Comparison of ENCODE assay signal across 8 cellular contexts in the genomic region with DNA sequence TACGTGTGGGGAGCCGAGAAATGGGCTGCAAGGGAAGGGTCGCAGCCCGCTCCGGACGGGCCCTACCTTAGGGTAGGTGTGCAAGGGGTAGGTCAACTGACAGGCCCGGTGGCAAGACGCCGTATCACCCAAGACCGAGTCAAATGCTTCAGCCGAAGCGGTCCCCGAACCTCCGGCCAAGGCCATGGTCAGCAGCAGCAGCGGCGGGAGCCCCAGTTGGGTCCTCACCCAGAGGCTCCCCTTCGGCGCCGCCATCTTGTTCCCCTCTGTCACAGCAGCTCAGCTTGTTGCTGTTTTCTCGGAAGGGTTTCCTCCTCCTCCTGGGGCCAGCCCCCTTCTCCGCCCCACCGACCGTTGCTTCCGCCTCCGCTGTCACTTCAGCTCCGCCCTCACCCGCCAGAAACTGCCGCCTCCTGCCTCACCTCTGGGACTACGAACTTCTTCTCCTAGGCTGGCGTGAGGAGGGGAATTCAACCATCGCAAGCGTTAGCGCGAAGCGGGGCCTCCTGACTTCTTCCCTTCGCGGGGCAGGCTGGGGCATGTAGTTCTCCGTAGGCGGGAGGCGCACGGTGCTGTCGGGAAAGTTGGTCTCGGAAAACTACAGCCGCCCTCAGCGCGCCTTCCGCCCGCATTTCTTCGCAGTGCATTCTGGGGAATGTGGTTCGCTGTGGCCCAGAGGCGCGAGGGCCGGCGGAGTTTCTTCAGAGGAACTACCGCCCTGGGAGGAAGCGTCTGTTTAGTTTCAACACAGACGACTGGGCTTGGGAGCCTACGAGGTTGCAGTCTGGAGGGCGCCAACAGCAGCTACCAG. TPM values are rescaled to one million over a fixed set of nuclear protein-coding genes. Genes with fewer than 3 reads are reported as not detected.
DNase-seq lines count a peak whose midpoint lies in the region; ATAC-seq and TF ChIP-seq lines count a peak whose summit lies in the region.

A gene (plus strand): TSS at position 675 of the 811 bp plus-strand sequence. CDS start 815 bp downstream, outside the sequence.
A gene with protein sequence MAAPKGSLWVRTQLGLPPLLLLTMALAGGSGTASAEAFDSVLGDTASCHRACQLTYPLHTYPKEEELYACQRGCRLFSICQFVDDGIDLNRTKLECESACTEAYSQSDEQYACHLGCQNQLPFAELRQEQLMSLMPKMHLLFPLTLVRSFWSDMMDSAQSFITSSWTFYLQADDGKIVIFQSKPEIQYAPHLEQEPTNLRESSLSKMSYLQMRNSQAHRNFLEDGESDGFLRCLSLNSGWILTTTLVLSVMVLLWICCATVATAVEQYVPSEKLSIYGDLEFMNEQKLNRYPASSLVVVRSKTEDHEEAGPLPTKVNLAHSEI (minus strand): TSS at position 271 of the 811 bp plus-strand sequence. CDS start 16 bp downstream, at position 255.

- H3K36me3 Mint-ChIP-seq in naive B cell: peaks cover 10 to 20% of the 10 kb centered on the region in 2 donors
- H3K36me3 Mint-ChIP-seq in stimulated activated memory B cell treated with anti-CD40 and anti-IgM and Interleukin-4, amounts not matched to agents 10 μg/mL and 1 μg/mL and 100 μg/mL, for 72 hours: peaks cover 20% of the 10 kb centered on the region

- peak within 1 kb of the TSS; percentile 99 for H3K4me3 ChIP-seq in DOHH2 (ENCODE audit: low read length)
- H3K4me3 ChIP-seq in GM23248: peak within 1 kb of the TSS; percentile 95

- H3K4me2 ChIP-seq in DOHH2 (ENCODE audit: low read length) (peak within 1 kb of the TSS; percentile 77), GM23248 (ENCODE audit: unreplicated experiment) (peak within 1 kb of the TSS; percentile 98)

- peak within 1 kb of the TSS; percentile 95 for H2AFZ ChIP-seq in GM23248

- peak within 1 kb of the TSS in 3 of 6 donors; percentile 25 to 85 (median 67) for H3K27ac Mint-ChIP-seq in naive B cell
- no peak within 1 kb of the TSS for H3K27ac Mint-ChIP-seq in stimulated activated memory B cell treated with anti-CD40 and anti-IgM and Interleukin-4, amounts not matched to agents 10 μg/mL and 1 μg/mL and 100 μg/mL, for 72 hours

- H3K9ac ChIP-seq in GM23248: peak within 1 kb of the TSS; percentile 96

- ATAC-seq in naive B cell (ENCODE audit: low read depth in 2 of 2): peak; percentile 88
- ATAC-seq in stimulated activated memory B cell treated with anti-CD40 and anti-IgM and Interleukin-4, amounts not matched to agents 10 μg/mL and 1 μg/mL and 100 μg/mL, for 72 hours: peak; percentile 99

- peaks cover 19% of the 10 kb centered on the region for H3K4me1 ChIP-seq in DOHH2 (ENCODE audit: control insufficient read depth, low read length)
- peaks cover 22% of the 10 kb centered on the region for H3K4me1 ChIP-seq in GM23248 (ENCODE audit: insufficient read depth)

- TF ChIP-seq CTCF in DOHH2 (IDR thresholded peaks at IDR 0.05; ENCODE audit: low read depth, low read length, poor library complexity, severe bottlenecking): no peak

- H3K27me3 ChIP-seq in DOHH2 (ENCODE audit: control insufficient read depth, low read length) (no peaks in the 10 kb centered on the region), GM23248 (replicated peaks; ENCODE audit: insufficient read depth) (no peaks in the 10 kb centered on the region)

- H3K36me3 ChIP-seq in DOHH2 (ENCODE audit: control insufficient read depth, low read length): peaks cover 10% of the 10 kb centered on the region
- H3K36me3 ChIP-seq in GM23248 (ENCODE audit: low read depth): no peaks in the 10 kb centered on the region

- peaks cover 61% of the 10 kb centered on the region for H3K79me2 ChIP-seq in DOHH2 (ENCODE audit: control insufficient read depth, low read length)
- peaks cover 63% of the 10 kb centered on the region for H3K79me2 ChIP-seq in GM23248 (ENCODE audit: insufficient read depth)

- no peak within 1 kb of the TSS for H3K4me3 Mint-ChIP-seq in naive B cell
- no peak within 1 kb of the TSS for H3K4me3 Mint-ChIP-seq in stimulated activated memory B cell treated with anti-CD40 and anti-IgM and Interleukin-4, amounts not matched to agents 10 μg/mL and 1 μg/mL and 100 μg/mL, for 72 hours

- no peaks in the 10 kb centered on the region for H3K9me3 ChIP-seq in DOHH2 (ENCODE audit: control insufficient read depth, insufficient read depth, low read length)
- H3K9me3 ChIP-seq in GM23248 (ENCODE audit: low read depth): no peaks in the 10 kb centered on the region

- peaks cover 25 to 39% (median 37%) of the 10 kb centered on the region in 3 donors for H3K4me1 Mint-ChIP-seq in naive B cell
- peaks cover 28% of the 10 kb centered on the region for H3K4me1 Mint-ChIP-seq in stimulated activated memory B cell treated with anti-CD40 and anti-IgM and Interleukin-4, amounts not matched to agents 10 μg/mL and 1 μg/mL and 100 μg/mL, for 72 hours

- in situ Hi-C loops in GM23248 (cut with MboI): no loop called here

- H3K27ac ChIP-seq in DOHH2 (ENCODE audit: low read depth, low read length) (peak within 1 kb of the TSS; percentile 64), GM23248 (peak within 1 kb of the TSS; percentile 92)

- H3K9me2 ChIP-seq in DOHH2 (replicated peaks; ENCODE audit: control insufficient read depth, low read length) (no peaks in the 10 kb centered on the region), GM23248 (ENCODE audit: insufficient read depth) (no peaks in the 10 kb centered on the region)

- no peaks in the 10 kb centered on the region for H3K9me3 Mint-ChIP-seq in naive B cell
- no peaks in the 10 kb centered on the region for H3K9me3 Mint-ChIP-seq in stimulated activated memory B cell treated with anti-CD40 and anti-IgM and Interleukin-4, amounts not matched to agents 10 μg/mL and 1 μg/mL and 100 μg/mL, for 72 hours

- H3K27me3 Mint-ChIP-seq in naive B cell: no peaks in the 10 kb centered on the region
- no peaks in the 10 kb centered on the region for H3K27me3 Mint-ChIP-seq in stimulated activated memory B cell treated with anti-CD40 and anti-IgM and Interleukin-4, amounts not matched to agents 10 μg/mL and 1 μg/mL and 100 μg/mL, for 72 hours

- 0 to 1% methylated on average over 59 of the region's 59 CpGs for WGBS in GM23248 (ENCODE audit: low coverage in 1 of 2, low lambda C conversion rate in 2 of 2, missing lambda C conversion rate in 2 of 2), 2 experiments

- H4K20me1 ChIP-seq in DOHH2 (ENCODE audit: control insufficient read depth, insufficient read depth, low read depth, low read length) (no peaks in the 10 kb centered on the region), GM23248 (ENCODE audit: insufficient read depth) (0 out of 2 replicates have a peak, but pooled peaks cover 2% of the 10 kb centered on the region)

- DNase-seq in GM23248 (peak; percentile 100), Kasumi-1 (lab: John Stamatoyannopoulos, UW) (peak; percentile 99), RKO (ENCODE audit: low spot score) (peak; percentile 98), activated T-helper 1 cell treated with Interleukin-2 at 50 U/mL for 16 hours (ENCODE audit: low read depth) (peak; percentile 95), fibroblast of gingiva (ENCODE audit: low read depth) (peak; percentile 99), naive B cell (peak; percentile 99)

- H3F3A ChIP-seq in DOHH2 (ENCODE audit: control insufficient read depth, insufficient read depth) (no peaks in the 10 kb centered on the region), GM23248 (ENCODE audit: insufficient read depth) (peaks cover 8% of the 10 kb centered on the region; the same call in 1 of the 2 replicates)

RNA-seq across cellular contexts. Expression of the first gene that starts in this region (rescaled TPM):
- 1.7 and 3.2 TPM in 2 replicates for total RNA-seq in GM23248 (2014; rRNA removed; shearing (Covaris generic))
- 4.6 and 5.9 TPM in 2 replicates for polyA plus RNA-seq in GM23248 (2016; fragmentation: Nextera tagmentation; extraction: Ambion mirVana)
- polyA plus RNA-seq in naive B cell (ENCODE audit: low read depth in 6 of 6): 1 to 10 TPM; 5.4 to 9.7 (median 6.7) TPM

RNA-seq across cellular contexts. Expression of the second gene that starts in this region (rescaled TPM):
- 425 and 470 TPM in 2 replicates for total RNA-seq in GM23248 (2014; rRNA removed; shearing (Covaris generic))
- polyA plus RNA-seq in GM23248 (2016; fragmentation: Nextera tagmentation; extraction: Ambion mirVana): 774 and 806 TPM in 2 replicates
- 100 to 1,000 TPM; 394 to 861 (median 528) TPM for polyA plus RNA-seq in naive B cell (ENCODE audit: low read depth in 6 of 6)

Comparison
In these comparisons a context has a peak if more than half of its experiments do, and no peak if none do; other contexts are left out.
1. Peak in every context shown above with its lines: DNase-seq, ATAC-seq, H3K4me3 ChIP-seq and H3K27ac ChIP-seq.